Comparison of ENCODE assay signal across 9 cellular contexts in the genomic region with DNA sequence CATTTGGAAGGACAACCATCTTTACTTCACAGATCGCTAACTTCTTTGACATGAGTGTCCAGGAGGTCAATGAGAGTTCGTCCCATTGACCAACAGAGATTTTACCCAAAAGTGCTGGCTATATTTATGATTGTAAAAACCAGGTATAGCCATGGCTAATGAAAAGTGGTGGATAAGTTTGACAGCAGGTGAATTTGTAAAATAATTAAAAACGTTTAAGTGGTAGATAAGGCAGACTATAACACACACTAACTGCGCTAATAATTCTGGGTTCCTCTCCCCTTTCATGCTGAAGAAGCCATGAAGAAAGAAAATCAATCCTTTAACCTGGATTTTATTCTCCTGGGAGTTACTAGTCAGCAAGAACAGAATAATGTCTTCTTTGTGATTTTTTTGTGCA. TPM values are rescaled to one million over a fixed set of nuclear protein-coding genes. Genes with fewer than 3 reads are reported as not detected.
"Had no signal": no experiment of that assay in that cellular context is flagged by ENCODE, and none has a peak within 500 bp of the region (broad histone marks: within the 10 kb centered on the region; RNA-seq: fewer than 3 reads in every experiment).

A gene with protein sequence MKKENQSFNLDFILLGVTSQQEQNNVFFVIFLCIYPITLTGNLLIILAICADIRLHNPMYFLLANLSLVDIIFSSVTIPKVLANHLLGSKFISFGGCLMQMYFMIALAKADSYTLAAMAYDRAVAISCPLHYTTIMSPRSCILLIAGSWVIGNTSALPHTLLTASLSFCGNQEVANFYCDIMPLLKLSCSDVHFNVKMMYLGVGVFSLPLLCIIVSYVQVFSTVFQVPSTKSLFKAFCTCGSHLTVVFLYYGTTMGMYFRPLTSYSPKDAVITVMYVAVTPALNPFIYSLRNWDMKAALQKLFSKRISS (plus strand): TSS at position 301 of the 400 bp plus-strand sequence. CDS start 0 bp downstream, at position 301.

- FAIRE-seq: G401.6, GM12878, GM12891, GM12892, GM18507, GM19239 had no signal

- ATAC-seq: GM12878 had no signal

- H3K4me3 ChIP-seq: GM12878 had no signal

- DNase-seq: GDM1, GF-D8 had no signal

RNA-seq across cellular contexts. Expression of the gene that starts here (rescaled TPM):
- total RNA-seq: G401, GM12878 had no signal
- polyA plus RNA-seq: GM12878 had no signal
